19 cellular contexts compared by ENCODE assay signal in genomic region chr1:43449708-43450069, GRCh38.
"Had no signal": no experiment of that assay in that cellular context is flagged by ENCODE, and none has a peak within 500 bp of the region (broad histone marks: within the 10 kb centered on the region; RNA-seq: fewer than 3 reads in every experiment).

No MANE protein-coding gene starts in this region.

- H3K4me3 ChIP-seq: breast epithelium, heart right ventricle, spleen, upper lobe of right lung had no signal

- H3K27me3 Mint-ChIP-seq: memory B cell had no signal

- H3K9me3 ChIP-seq: breast epithelium, heart right ventricle, SK-N-SH, spleen, upper lobe of right lung had no signal

- H3K9me3 Mint-ChIP-seq: memory B cell had no signal

- H3K4me1 ChIP-seq: breast epithelium, upper lobe of right lung had no signal

- H3K27me3 ChIP-seq: breast epithelium, heart right ventricle, spleen, upper lobe of right lung had no signal

- H3K4me3 Mint-ChIP-seq: activated CD8-positive, alpha-beta T cell treated with anti-CD3 and anti-CD28 coated beads, Interleukin-2, amount 10 ng/mL, durations not matched to agents 7 days and 5 days; activated naive CD8-positive, alpha-beta T cell; memory B cell had no signal

- ATAC-seq: activated CD8-positive, alpha-beta T cell treated with anti-CD3 and anti-CD28 coated beads, Interleukin-2, amount 10 ng/mL, durations not matched to agents 7 days and 5 days; heart right ventricle; left cardiac atrium; upper lobe of right lung had no signal

- DNase-seq: activated CD4-positive, alpha-beta T cell treated with anti-CD3 and anti-CD28 coated beads for 1 hour; activated CD4-positive, alpha-beta T cell treated with anti-CD3 and anti-CD28 coated beads, Interleukin-2, amount 50 U/mL, for 1 hour; activated CD8-positive, alpha-beta T cell treated with anti-CD3 and anti-CD28 coated beads, Interleukin-2, amount 10 ng/mL, durations not matched to agents 7 days and 5 days; activated gamma-delta T cell treated with Interleukin-2 at 50 U/mL for 16 hours; cortex of kidney; erythroblast; foreskin fibroblast; heart right ventricle; left cardiac atrium; nucleus accumbens; SK-N-SH; spleen; stimulated activated CD4-positive, alpha-beta T cell treated with anti-CD3 and anti-CD28 coated beads, Interleukin-4, amount 100 ng/mL, for 1 hour; stimulated activated naive CD4-positive, alpha-beta T cell treated with Interleukin-2 at 50 U/mL for 16 hours; upper lobe of right lung; WERI-Rb-1 had no signal

- H3K27ac ChIP-seq: breast epithelium, heart right ventricle, upper lobe of right lung, WERI-Rb-1 had no signal

- H3K27ac Mint-ChIP-seq: activated naive CD8-positive, alpha-beta T cell had no signal
